Comparison of ENCODE assay signal across 10 cellular contexts in genomic region chr6:27891300-27891913, GRCh38. TPM values are rescaled to one million over a fixed set of nuclear protein-coding genes. Genes with fewer than 3 reads are reported as not detected.
DNase-seq lines count a peak whose midpoint lies in the region; ATAC-seq, FAIRE-seq and TF ChIP-seq lines count a peak whose summit lies in the region.
"Had no signal": no experiment of that assay in that cellular context is flagged by ENCODE, and none has a peak within 500 bp of the region (broad histone marks: within the 10 kb centered on the region; RNA-seq: fewer than 3 reads in every experiment).

No MANE protein-coding gene starts in this region.

- peak overlapping the region; percentile 92 for H3K9ac ChIP-seq in HCT116 (ENCODE audit: low read length)
- peak overlapping the region; percentile 95 for H3K9ac ChIP-seq in iPS-15b (ENCODE audit: low read depth, low read length)

- no peaks in the 10 kb centered on the region for H3K9me2 ChIP-seq in HCT116 (ENCODE audit: insufficient read depth)

- TF ChIP-seq RAD21 in A549 (conservative IDR thresholded peaks at IDR 0.05 in 1 of 2, IDR thresholded peaks at IDR 0.05 in 1 of 2): no peak
- no peak for TF ChIP-seq RAD21 in HCT116 (IDR thresholded peaks at IDR 0.05; ENCODE audit: low read depth)

- POLR2A ChIA-PET in A549 (lab: Yijun Ruan, JAX) (interaction anchor here (0.6 to 3.5 kb wide), 19 partner anchors 11 to 1767 kb away, joined by 3 to 114 read pairs (median 4); a partner anchor contains a TSS), HCT116 (lab: Charles Lee) (interaction anchor here (0.8 to 6.8 kb wide), 16 partner anchors 11 to 1870 kb away, joined by 3 to 305 read pairs (median 7); a partner anchor contains a TSS), T-cell (lab: Charles Lee) (interaction anchor here (0.6 to 4.0 kb wide), 14 partner anchors 19 to 1692 kb away, joined by 3 to 79 read pairs (median 16); a partner anchor contains a TSS)

- no peaks in the 10 kb centered on the region for H3K27me3 ChIP-seq in HCT116 (ENCODE audit: insufficient read depth, low read length)
- no peaks in the 10 kb centered on the region for H3K27me3 ChIP-seq in iPS-15b (ENCODE audit: control insufficient read depth, insufficient read depth, low read length)

- H3K79me2 ChIP-seq in HCT116 (ENCODE audit: insufficient read depth, low read length): no peaks in the 10 kb centered on the region

- CTCF ChIA-PET in A549 (lab: Yijun Ruan, JAX) (interaction anchor here (1.8 to 2.3 kb wide), 2 partner anchors 18 to 25 kb away, joined by 6 to 9 read pairs; a partner anchor contains a TSS), HCT116 (lab: Charles Lee) (no interaction called here), T-cell (lab: Charles Lee) (interaction anchor here in 1 of 2 donors (0.8 to 2.1 kb wide), 7 partner anchors 19 to 119 kb away, joined by 3 to 28 read pairs (median 8); a partner anchor contains a TSS)

- no peak for TF ChIP-seq EP300 in A549 (IDR thresholded peaks at IDR 0.05)

- peak overlapping the region; percentile 23 to 74 for H3K27ac Mint-ChIP-seq in T-cell

- peaks cover 0 to 6% (median 3%) of the 10 kb centered on the region in 3 donors for H3K9me3 Mint-ChIP-seq in T-cell

- TF ChIP-seq POLR2A in A549 (IDR thresholded peaks at IDR 0.05; ENCODE audit: low read length) (no peak), HCT116 (IDR thresholded peaks at IDR 0.05; ENCODE audit: borderline replicate concordance, extremely low read depth, insufficient read depth, insufficient read length) (no peak)

- no peaks in the 10 kb centered on the region for H3K27me3 Mint-ChIP-seq in T-cell

- no TSS peak for BruUV-seq in HCT116 (replicated peaks; lab: Mats Ljungman, UMichigan)

- intact Hi-C loops in HCT116 (cut with micrococcal nuclease): loop anchor here (5.0 to 10.0 kb wide), 6 partner anchors 207 to 1837 kb away; a partner anchor contains a TSS

- H3K9me3 ChIP-seq in A549: no peaks in the 10 kb centered on the region
- H3K9me3 ChIP-seq in HCT116 (ENCODE audit: control insufficient read depth in 1 of 2, insufficient read depth in 1 of 2, low read depth in 1 of 2, low read length in 2 of 2): no peaks in the 10 kb centered on the region
- no peaks in the 10 kb centered on the region for H3K9me3 ChIP-seq in iPS-15b (ENCODE audit: control insufficient read depth, insufficient read depth, low read length)

- H3K4me3 ChIP-seq in A549 (peak overlapping the region; percentile 73), HCT116 (replicated peaks in 1 of 2; ENCODE audit: low read depth in 1 of 2, low read length in 2 of 2) (peak overlapping the region; percentile 69 to 76), iPS-15b (ENCODE audit: low read depth, low read length) (peak overlapping the region; percentile 71)

- no peak overlapping the region for H2AFZ ChIP-seq in HCT116 (ENCODE audit: low read depth, low read length, poor library complexity, severe bottlenecking)

- 3% methylated on average over 7 of the region's 7 CpGs for WGBS in A549 (ENCODE audit: missing lambda C conversion rate)

- H3K4me2 ChIP-seq in A549: peak overlapping the region; percentile 94
- H3K4me2 ChIP-seq in HCT116 (ENCODE audit: low read length): peak overlapping the region; percentile 86

- H4K20me1 ChIP-seq in HCT116 (ENCODE audit: insufficient read depth): no peaks in the 10 kb centered on the region

- peaks cover 28 to 36% (median 29%) of the 10 kb centered on the region in 3 donors for H3K4me1 Mint-ChIP-seq in T-cell

- H3K36me3 Mint-ChIP-seq in T-cell: no peaks in the 10 kb centered on the region

- TF ChIP-seq CTCF in A549 (IDR thresholded peaks at IDR 0.05) (no peak), HCT116 (IDR thresholded peaks at IDR 0.05 in 2 of 3, conservative IDR thresholded peaks at IDR 0.05 in 1 of 3; ENCODE audit: borderline replicate concordance in 1 of 3, insufficient read depth in 1 of 3, low read depth in 2 of 3, low read length in 2 of 3) (no peak)

- no peaks in the 10 kb centered on the region for H3K36me3 ChIP-seq in HCT116 (ENCODE audit: control insufficient read depth in 1 of 2, insufficient read depth in 2 of 2, low read length in 2 of 2)
- no peaks in the 10 kb centered on the region for H3K36me3 ChIP-seq in iPS-15b (ENCODE audit: control insufficient read depth, insufficient read depth, low read length)

- H3K4me1 ChIP-seq in A549 (peaks cover 19% of the 10 kb centered on the region), HCT116 (ENCODE audit: control insufficient read depth in 1 of 2, insufficient read depth in 2 of 2, low read length in 2 of 2) (peaks cover 20 to 53% of the 10 kb centered on the region in 2 experiments), iPS-15b (ENCODE audit: control insufficient read depth, insufficient read depth, low read length) (peaks cover 24% of the 10 kb centered on the region)

- RAD21 ChIA-PET in HCT116 (lab: Charles Lee; ENCODE audit: low non-redundant PET in 1 of 2, low total read pairs in 2 of 2, uncharacterized antibody in 2 of 2, unreplicated experiment in 2 of 2): interaction anchor here in 1 of 2 experiments (1.2 to 1.7 kb wide), 2 partner anchors 53 to 82 kb away, joined by 3 to 18 read pairs; a partner anchor contains a TSS

- ATAC-seq in A549 (no peak), HCT116 (no peak), T-cell (replicated peaks in 1 of 4) (no peak)

- H3K27ac ChIP-seq in A549 (peak overlapping the region; percentile 87 to 96), HCT116 (ENCODE audit: low read depth, low read length) (peak overlapping the region; percentile 98)

- no peak for DNase-seq in A549 (ENCODE audit: low read depth in 1 of 2, low spot score in 1 of 2)
- DNase-seq in HCT116 (ENCODE audit: low read depth, low spot score): no peak
- DNase-seq in T-cell: no peak
- no peak for DNase-seq in kidney glomerular epithelial cell (lab: John Stamatoyannopoulos, UW)
- no peak for DNase-seq in NCI-H1092 (lab: John Stamatoyannopoulos, UW)
- DNase-seq in stimulated activated naive CD4-positive, alpha-beta T cell (lab: John Stamatoyannopoulos, UW): no peak
- no peak for DNase-seq in DMS153 (lab: John Stamatoyannopoulos, UW)
- DNase-seq: NCI-H524 treated with DMSO at 0.1 percent for 48 hours had no signal

- peak overlapping the region in 1 of 3 donors; percentile 68 for H3K4me3 Mint-ChIP-seq in T-cell

- no peak for FAIRE-seq in A549 (lab: Jason Lieb, UNC)

TF ChIP-seq in A549, 52 proteins besides CTCF, POLR2A, EP300 and RAD21:
- TF ChIP-seq RCOR1 (IDR thresholded peaks at IDR 0.05; ENCODE audit: low read depth, low read length) (no peak), JUNB (IDR thresholded peaks at IDR 0.05) (no peak), NR3C1 (IDR thresholded peaks at IDR 0.05) (no peak), EHMT2 (IDR thresholded peaks at IDR 0.05; ENCODE audit: low read depth) (no peak)

TF ChIP-seq in HCT116, 20 proteins besides CTCF, POLR2A, EP300 and RAD21:
- TF ChIP-seq EZH2 (IDR thresholded peaks at IDR 0.05) (no peak), SIN3A (IDR thresholded peaks at IDR 0.05; ENCODE audit: low read depth) (no peak), JUND (IDR thresholded peaks at IDR 0.05) (no peak), ELF1 (IDR thresholded peaks at IDR 0.05; ENCODE audit: borderline replicate concordance, low read depth) (no peak), MAX (IDR thresholded peaks at IDR 0.05) (no peak), REST (IDR thresholded peaks at IDR 0.05; ENCODE audit: low read depth) (no peak), ATF3 (IDR thresholded peaks at IDR 0.05) (no peak), CEBPB (IDR thresholded peaks at IDR 0.05; ENCODE audit: low read depth) (no peak), EGR1 (IDR thresholded peaks at IDR 0.05; ENCODE audit: low read depth) (no peak), ZNF274 (IDR thresholded peaks at IDR 0.05; ENCODE audit: low read depth, low read length) (no peak), ZFX (IDR thresholded peaks at IDR 0.05) (no peak)

RNA-seq across cellular contexts. Expression of gene OR2B2, which starts 20.8 kb away (rescaled TPM):
- not detected in 2 replicates for polyA plus RNA-seq in A549 (2011; rRNA removed)
- polyA plus RNA-seq in A549 (2012; cell fraction: cytosol; rRNA removed): not detected in 2 replicates
- not detected in 2 replicates for polyA plus RNA-seq in A549 (2012; cell fraction: nucleus; rRNA removed)
- not detected in 3 replicates for polyA plus RNA-seq in A549 (2017; fragmentation: RNase III; extraction: RNeasy Plus Mini Kit Qiagen cat#74134 plus additional on column Dnase treatment)
- polyA minus RNA-seq in A549 (2011; rRNA and poly(A)+ RNA removed): not detected in 2 replicates
- not detected for total RNA-seq in HCT116 (2021; ENCODE audit: unreplicated experiment)
- not detected in 2 replicates for polyA plus RNA-seq in HCT116 (2012)
- not detected for total RNA-seq in T-cell
- total RNA-seq: ureter had no signal
